In genomic region chr5:64612349-64612961, GRCh38 we compare ENCODE assay signal across 7 cellular contexts.
DNase-seq lines count a peak whose midpoint lies in the region; ATAC-seq, FAIRE-seq and TF ChIP-seq lines count a peak whose summit lies in the region.

No MANE protein-coding gene starts in this region.

- ATAC-seq in aorta (ENCODE audit: low FRiP score) = peak; percentile 81

- intact Hi-C loops in aorta (cut with DNase I) = loop anchor here (5.0 to 10.0 kb wide), 3 partner anchors 105 to 468 kb away; partner anchors contain the start of gene RGS7BP (in 2 of the 2)

- TF ChIP-seq CTCF in cardiac fibroblast (IDR thresholded peaks at IDR 0.05; ENCODE audit: low read depth, low read length) = peak; percentile 81

- peaks cover 0 to 2% of the 10 kb centered on the region in 2 donors for H3K4me1 ChIP-seq in aorta (ENCODE audit: control insufficient read depth in 1 of 2, insufficient read depth in 2 of 2, low read length in 2 of 2)

- no peak overlapping the region for H3K27ac ChIP-seq in aorta (ENCODE audit: low read depth in 1 of 2, low read length in 2 of 2)

- no peaks in the 10 kb centered on the region for H3K36me3 ChIP-seq in aorta (ENCODE audit: control insufficient read depth in 1 of 2, insufficient read depth in 2 of 2, low read length in 1 of 2)

- H3K9me3 ChIP-seq in aorta (ENCODE audit: control insufficient read depth, low read length) = no peaks in the 10 kb centered on the region

- no peak for TF ChIP-seq POLR2A in GM12891 (IDR thresholded peaks at IDR 0.05; ENCODE audit: low read depth, low read length)

- DNase-seq in GDM1 (lab: John Stamatoyannopoulos, UW) (peak; percentile 28), HCEC 1CT (peak; percentile 38), NCI-H345 treated with DMSO at 0.1 percent for 48 hours (lab: John Stamatoyannopoulos, UW; ENCODE audit: unreplicated experiment) (peak; percentile 7), cardiac fibroblast (ENCODE audit: low read depth in 2 of 2) (peak; percentile 82), kidney tubule cell (ENCODE audit: low spot score) (peak; percentile 64), aorta (no peak), GM12891 (ENCODE audit: insufficient read length, low spot score) (no peak)

- H3K4me3 ChIP-seq in cardiac fibroblast (replicated peaks in 1 of 2; ENCODE audit: low read depth in 2 of 2, low read length in 2 of 2) = no peak overlapping the region
- no peak overlapping the region for H3K4me3 ChIP-seq in aorta (ENCODE audit: low read length in 2 of 2)

- FAIRE-seq in GM12891 (lab: Jason Lieb, UNC) = no peak

- H3K27me3 ChIP-seq in aorta (ENCODE audit: control insufficient read depth in 1 of 2, insufficient read depth in 2 of 2, low read length in 1 of 2) = no peaks in the 10 kb centered on the region

- WGBS in aorta, 2 donors = 13 to 17% methylated on average over 5 of the region's 5 CpGs

TF ChIP-seq in GM12891, 5 proteins besides CTCF, POLR2A, EP300 and RAD21:
- TF ChIP-seq SPI1 (IDR thresholded peaks at IDR 0.05; ENCODE audit: low read depth, low read length) = no peak
- TF ChIP-seq POU2F2 (IDR thresholded peaks at IDR 0.05; ENCODE audit: low read depth, low read length) = no peak
- TF ChIP-seq PAX5 (IDR thresholded peaks at IDR 0.05; ENCODE audit: insufficient read depth, low read length, severe bottlenecking) = no peak
- no peak for TF ChIP-seq POLR2AphosphoS5 (IDR thresholded peaks at IDR 0.05; ENCODE audit: low read depth, low read length)
- no peak for TF ChIP-seq TAF1 (IDR thresholded peaks at IDR 0.05; ENCODE audit: low read depth, low read length)

Comparison
In these comparisons a context has a peak if more than half of its experiments do, and no peak if none do; other contexts are left out.
1. DNase-seq: peak in GDM1 (single experiment), HCEC 1CT (single experiment), NCI-H345 treated with DMSO at 0.1 percent for 48 hours (single experiment), cardiac fibroblast (2 of 2) and kidney tubule cell (single experiment); none in aorta (0 of 2) and GM12891 (single experiment).